In the genomic region with DNA sequence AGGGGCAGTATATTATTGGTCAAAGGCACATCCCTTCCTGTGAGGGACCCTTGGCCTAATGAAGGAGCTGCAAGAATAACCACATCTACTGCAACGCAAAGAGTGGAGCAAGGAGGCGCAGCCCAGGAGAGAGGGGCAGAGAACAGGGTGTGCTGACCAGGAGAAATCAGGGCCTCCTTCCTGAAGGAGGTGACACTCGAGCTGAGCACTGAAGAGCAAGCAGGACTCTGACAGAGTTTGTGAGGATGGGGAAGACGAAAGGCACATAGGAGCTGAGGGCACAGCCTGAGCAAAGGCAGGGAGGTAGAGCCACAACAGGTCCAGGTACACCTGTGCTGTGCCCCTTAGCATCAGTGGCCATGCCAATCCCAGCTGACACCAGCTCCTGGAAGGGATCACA, we compare ENCODE assay signal across 29 cellular contexts.
"Had no signal": no experiment of that assay in that cellular context is flagged by ENCODE, and none has a peak within 500 bp of the region (broad histone marks: within the 10 kb centered on the region; RNA-seq: fewer than 3 reads in every experiment).

No MANE protein-coding gene starts in this region.

- H3K36me3 Mint-ChIP-seq: activated CD8-positive, alpha-beta memory T cell treated with anti-CD3 and anti-CD28 coated beads, Interleukin-2, amount 10 ng/mL, durations not matched to agents 7 days and 5 days; activated naive CD4-positive, alpha-beta T cell treated with anti-CD3 and anti-CD28 coated beads, Interleukin-2, amount 50 U/mL, for 24 hours had no signal

- H3K27ac ChIP-seq: KMS-11, SJSA1 had no signal

- ATAC-seq: activated CD8-positive, alpha-beta memory T cell treated with anti-CD3 and anti-CD28 coated beads, Interleukin-2, amount 10 ng/mL, durations not matched to agents 7 days and 5 days; Panc1; SK-N-SH treated with all-trans-retinoic acid at 6 μM for 48 hours had no signal

- H3K9me3 Mint-ChIP-seq: activated naive CD4-positive, alpha-beta T cell treated with anti-CD3 and anti-CD28 coated beads, Interleukin-2, amount 50 U/mL, for 24 hours; activated T-cell treated with anti-CD3 and anti-CD28 coated beads, Interleukin-2, amount 50 U/mL, for 24 hours; activated T-helper 1 cell treated with anti-CD3 and anti-CD28 coated beads, Interleukin-12 subunit alpha, Interleukin-12 subunit beta, Interleukin-2, Interleukin-4 antibody, amounts not matched to agents 30 ng/mL and 10 ng/mL and 1 ng/mL, durations not matched to agents 14 hours and 24 hours and 36 hours had no signal

- DNase-seq: activated CD4-positive, alpha-beta T cell treated with anti-CD3 and anti-CD28 coated beads for 48 hours; activated CD4-positive, alpha-beta T cell treated with anti-CD3 and anti-CD28 coated beads, Interleukin-2, amount 50 U/mL, for 4 hours; activated CD4-positive, CD25-positive, alpha-beta regulatory T cell treated with anti-CD3 and anti-CD28 coated beads, Interleukin-2, amount 50 U/mL, for 72 hours; activated CD8-positive, alpha-beta memory T cell treated with anti-CD3 and anti-CD28 coated beads, Interleukin-2, amount 10 ng/mL, durations not matched to agents 7 days and 5 days; activated effector memory CD4-positive, alpha-beta T cell treated with Interleukin-2 at 50 U/mL for 16 hours; activated naive CD4-positive, alpha-beta T cell; activated T-cell treated with anti-CD3 and anti-CD28 coated beads, Interleukin-2, amount 50 U/mL, for 24 hours; aorta; central memory CD4-positive, alpha-beta T cell; NCI-H1092; NCI-H1417 treated with DMSO at 0.1 percent for 48 hours; NCI-H1694; NCI-H2029; NCI-H2107; NCI-H345; NCI-H510A; NCI-H526 treated with DMSO at 0.1 percent for 48 hours; NCI-H82; NK-92 treated with Interleukin-12 subunit alpha and Interleukin-12 subunit beta, amount 100 ng/mL, for 24 hours; OCI-M1; Right ventricle myocardium superior; RPMI8226; SW 1271 had no signal

- H3K27ac Mint-ChIP-seq: activated CD8-positive, alpha-beta memory T cell treated with anti-CD3 and anti-CD28 coated beads, Interleukin-2, amount 10 ng/mL, durations not matched to agents 7 days and 5 days; activated naive CD4-positive, alpha-beta T cell treated with anti-CD3 and anti-CD28 coated beads, Interleukin-2, amount 50 U/mL, for 24 hours; activated T-cell treated with anti-CD3 and anti-CD28 coated beads, Interleukin-2, amount 50 U/mL, for 24 hours; activated T-helper 1 cell treated with anti-CD3 and anti-CD28 coated beads, Interleukin-12 subunit alpha, Interleukin-12 subunit beta, Interleukin-2, Interleukin-4 antibody, amounts not matched to agents 30 ng/mL and 10 ng/mL and 1 ng/mL, durations not matched to agents 14 hours and 24 hours and 36 hours had no signal

- H3K9ac ChIP-seq: KMS-11 had no signal

- H3K36me3 ChIP-seq: SJSA1 had no signal

- H3K4me3 Mint-ChIP-seq: activated CD8-positive, alpha-beta memory T cell treated with anti-CD3 and anti-CD28 coated beads, Interleukin-2, amount 10 ng/mL, durations not matched to agents 7 days and 5 days; activated naive CD4-positive, alpha-beta T cell treated with anti-CD3 and anti-CD28 coated beads, Interleukin-2, amount 50 U/mL, for 24 hours; activated T-cell treated with anti-CD3 and anti-CD28 coated beads, Interleukin-2, amount 50 U/mL, for 24 hours; activated T-helper 1 cell treated with anti-CD3 and anti-CD28 coated beads, Interleukin-12 subunit alpha, Interleukin-12 subunit beta, Interleukin-2, Interleukin-4 antibody, amounts not matched to agents 30 ng/mL and 10 ng/mL and 1 ng/mL, durations not matched to agents 14 hours and 24 hours and 36 hours had no signal

- H3K4me1 Mint-ChIP-seq: activated CD8-positive, alpha-beta memory T cell treated with anti-CD3 and anti-CD28 coated beads, Interleukin-2, amount 10 ng/mL, durations not matched to agents 7 days and 5 days had no signal

- H3K4me2 ChIP-seq: KMS-11 had no signal

- H3K9me3 ChIP-seq: SJSA1 had no signal

- H3K4me3 ChIP-seq: SJSA1 had no signal

- H3K27me3 ChIP-seq: SJSA1 had no signal

- H3K27me3 Mint-ChIP-seq: activated CD8-positive, alpha-beta memory T cell treated with anti-CD3 and anti-CD28 coated beads, Interleukin-2, amount 10 ng/mL, durations not matched to agents 7 days and 5 days; activated naive CD4-positive, alpha-beta T cell treated with anti-CD3 and anti-CD28 coated beads, Interleukin-2, amount 50 U/mL, for 24 hours; activated T-cell treated with anti-CD3 and anti-CD28 coated beads, Interleukin-2, amount 50 U/mL, for 24 hours had no signal
